ENCODE assay signal across 2 cellular contexts in the genomic region with DNA sequence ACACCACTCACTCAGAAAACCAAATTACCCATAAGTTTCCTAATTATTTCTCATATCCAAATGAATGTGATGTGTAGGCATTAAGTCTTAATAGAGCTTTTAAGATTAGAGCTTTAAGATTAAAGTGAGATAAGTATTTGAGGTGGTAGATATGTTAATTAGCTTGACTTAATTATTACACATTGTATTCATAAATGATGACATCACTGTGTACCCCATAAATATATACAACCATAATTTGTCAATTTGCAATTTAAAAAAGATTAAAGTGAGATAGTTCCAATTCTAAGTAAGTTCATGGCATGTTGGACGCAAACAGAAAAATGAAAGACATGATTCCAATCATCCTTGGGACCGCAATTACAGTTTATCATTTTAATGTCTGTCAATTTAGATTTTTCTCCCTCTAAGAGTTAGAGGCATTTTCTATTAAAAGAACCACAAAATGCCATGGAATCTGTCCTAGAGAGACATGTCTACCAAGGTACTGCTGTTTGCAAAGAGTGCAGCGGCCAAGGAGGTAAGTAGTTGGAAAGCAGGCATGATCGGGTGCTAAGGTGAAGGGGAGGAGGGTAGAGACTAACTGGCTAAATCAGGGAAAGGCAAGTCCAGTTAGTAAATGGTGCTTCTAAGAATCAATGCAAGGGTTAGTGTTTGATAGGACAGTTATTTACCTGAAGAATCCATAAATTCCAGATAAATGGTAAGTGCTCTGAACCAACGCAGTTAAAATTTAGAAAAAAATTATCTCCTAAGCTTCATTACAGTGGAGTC.
TF ChIP-seq lines count a peak whose summit lies in the region.

No MANE protein-coding gene starts in this region.

TF ChIP-seq in IMR-90, 13 proteins besides CTCF, POLR2A, EP300 and RAD21 (continued from another document):
- TF ChIP-seq, protein P1, sequence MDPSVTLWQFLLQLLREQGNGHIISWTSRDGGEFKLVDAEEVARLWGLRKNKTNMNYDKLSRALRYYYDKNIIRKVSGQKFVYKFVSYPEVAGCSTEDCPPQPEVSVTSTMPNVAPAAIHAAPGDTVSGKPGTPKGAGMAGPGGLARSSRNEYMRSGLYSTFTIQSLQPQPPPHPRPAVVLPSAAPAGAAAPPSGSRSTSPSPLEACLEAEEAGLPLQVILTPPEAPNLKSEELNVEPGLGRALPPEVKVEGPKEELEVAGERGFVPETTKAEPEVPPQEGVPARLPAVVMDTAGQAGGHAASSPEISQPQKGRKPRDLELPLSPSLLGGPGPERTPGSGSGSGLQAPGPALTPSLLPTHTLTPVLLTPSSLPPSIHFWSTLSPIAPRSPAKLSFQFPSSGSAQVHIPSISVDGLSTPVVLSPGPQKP (IDR thresholded peaks at IDR 0.05; ENCODE audit: borderline replicate concordance, low read depth, low read length): no peak
- TF ChIP-seq MAZ (IDR thresholded peaks at IDR 0.05; ENCODE audit: borderline replicate concordance, low read depth, low read length) (no peak), NFE2L2 (IDR thresholded peaks at IDR 0.05; ENCODE audit: low read depth, low read length) (no peak)

TF ChIP-seq in WTC11, 78 proteins besides CTCF, POLR2A, EP300 and RAD21 (continued from another document):
- TF ChIP-seq, protein P2, sequence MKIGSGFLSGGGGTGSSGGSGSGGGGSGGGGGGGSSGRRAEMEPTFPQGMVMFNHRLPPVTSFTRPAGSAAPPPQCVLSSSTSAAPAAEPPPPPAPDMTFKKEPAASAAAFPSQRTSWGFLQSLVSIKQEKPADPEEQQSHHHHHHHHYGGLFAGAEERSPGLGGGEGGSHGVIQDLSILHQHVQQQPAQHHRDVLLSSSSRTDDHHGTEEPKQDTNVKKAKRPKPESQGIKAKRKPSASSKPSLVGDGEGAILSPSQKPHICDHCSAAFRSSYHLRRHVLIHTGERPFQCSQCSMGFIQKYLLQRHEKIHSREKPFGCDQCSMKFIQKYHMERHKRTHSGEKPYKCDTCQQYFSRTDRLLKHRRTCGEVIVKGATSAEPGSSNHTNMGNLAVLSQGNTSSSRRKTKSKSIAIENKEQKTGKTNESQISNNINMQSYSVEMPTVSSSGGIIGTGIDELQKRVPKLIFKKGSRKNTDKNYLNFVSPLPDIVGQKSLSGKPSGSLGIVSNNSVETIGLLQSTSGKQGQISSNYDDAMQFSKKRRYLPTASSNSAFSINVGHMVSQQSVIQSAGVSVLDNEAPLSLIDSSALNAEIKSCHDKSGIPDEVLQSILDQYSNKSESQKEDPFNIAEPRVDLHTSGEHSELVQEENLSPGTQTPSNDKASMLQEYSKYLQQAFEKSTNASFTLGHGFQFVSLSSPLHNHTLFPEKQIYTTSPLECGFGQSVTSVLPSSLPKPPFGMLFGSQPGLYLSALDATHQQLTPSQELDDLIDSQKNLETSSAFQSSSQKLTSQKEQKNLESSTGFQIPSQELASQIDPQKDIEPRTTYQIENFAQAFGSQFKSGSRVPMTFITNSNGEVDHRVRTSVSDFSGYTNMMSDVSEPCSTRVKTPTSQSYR (CRISPR knock-in tag; IDR thresholded peaks at IDR 0.05): no peak
- TF ChIP-seq, protein P3, sequence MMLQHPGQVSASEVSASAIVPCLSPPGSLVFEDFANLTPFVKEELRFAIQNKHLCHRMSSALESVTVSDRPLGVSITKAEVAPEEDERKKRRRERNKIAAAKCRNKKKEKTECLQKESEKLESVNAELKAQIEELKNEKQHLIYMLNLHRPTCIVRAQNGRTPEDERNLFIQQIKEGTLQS (CRISPR knock-in tag; conservative IDR thresholded peaks at IDR 0.05): no peak
- TF ChIP-seq GTF2I (CRISPR knock-in tag; conservative IDR thresholded peaks at IDR 0.05): no peak
- TF ChIP-seq, protein P4, sequence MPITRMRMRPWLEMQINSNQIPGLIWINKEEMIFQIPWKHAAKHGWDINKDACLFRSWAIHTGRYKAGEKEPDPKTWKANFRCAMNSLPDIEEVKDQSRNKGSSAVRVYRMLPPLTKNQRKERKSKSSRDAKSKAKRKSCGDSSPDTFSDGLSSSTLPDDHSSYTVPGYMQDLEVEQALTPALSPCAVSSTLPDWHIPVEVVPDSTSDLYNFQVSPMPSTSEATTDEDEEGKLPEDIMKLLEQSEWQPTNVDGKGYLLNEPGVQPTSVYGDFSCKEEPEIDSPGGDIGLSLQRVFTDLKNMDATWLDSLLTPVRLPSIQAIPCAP (CRISPR knock-in tag; IDR thresholded peaks at IDR 0.05): no peak
- TF ChIP-seq, protein P5, sequence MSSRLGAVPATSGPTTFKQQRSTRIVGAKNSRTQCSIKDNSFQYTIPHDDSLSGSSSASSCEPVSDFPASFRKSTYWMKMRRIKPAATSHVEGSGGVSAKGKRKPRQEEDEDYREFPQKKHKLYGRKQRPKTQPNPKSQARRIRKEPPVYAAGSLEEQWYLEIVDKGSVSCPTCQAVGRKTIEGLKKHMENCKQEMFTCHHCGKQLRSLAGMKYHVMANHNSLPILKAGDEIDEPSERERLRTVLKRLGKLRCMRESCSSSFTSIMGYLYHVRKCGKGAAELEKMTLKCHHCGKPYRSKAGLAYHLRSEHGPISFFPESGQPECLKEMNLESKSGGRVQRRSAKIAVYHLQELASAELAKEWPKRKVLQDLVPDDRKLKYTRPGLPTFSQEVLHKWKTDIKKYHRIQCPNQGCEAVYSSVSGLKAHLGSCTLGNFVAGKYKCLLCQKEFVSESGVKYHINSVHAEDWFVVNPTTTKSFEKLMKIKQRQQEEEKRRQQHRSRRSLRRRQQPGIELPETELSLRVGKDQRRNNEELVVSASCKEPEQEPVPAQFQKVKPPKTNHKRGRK (CRISPR knock-in tag; IDR thresholded peaks at IDR 0.05; ENCODE audit: borderline replicate concordance): no peak
- no peak for TF ChIP-seq ZNF121 (CRISPR knock-in tag; IDR thresholded peaks at IDR 0.05)
- TF ChIP-seq OVOL2 (CRISPR knock-in tag; IDR thresholded peaks at IDR 0.05; ENCODE audit: borderline replicate concordance): no peak
- TF ChIP-seq CREM (CRISPR knock-in tag; IDR thresholded peaks at IDR 0.05): no peak
- no peak for TF ChIP-seq GABPB1 (CRISPR knock-in tag; IDR thresholded peaks at IDR 0.05)
- TF ChIP-seq, protein P6, sequence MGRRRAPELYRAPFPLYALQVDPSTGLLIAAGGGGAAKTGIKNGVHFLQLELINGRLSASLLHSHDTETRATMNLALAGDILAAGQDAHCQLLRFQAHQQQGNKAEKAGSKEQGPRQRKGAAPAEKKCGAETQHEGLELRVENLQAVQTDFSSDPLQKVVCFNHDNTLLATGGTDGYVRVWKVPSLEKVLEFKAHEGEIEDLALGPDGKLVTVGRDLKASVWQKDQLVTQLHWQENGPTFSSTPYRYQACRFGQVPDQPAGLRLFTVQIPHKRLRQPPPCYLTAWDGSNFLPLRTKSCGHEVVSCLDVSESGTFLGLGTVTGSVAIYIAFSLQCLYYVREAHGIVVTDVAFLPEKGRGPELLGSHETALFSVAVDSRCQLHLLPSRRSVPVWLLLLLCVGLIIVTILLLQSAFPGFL (CRISPR knock-in tag; IDR thresholded peaks at IDR 0.05; ENCODE audit: borderline replicate concordance): no peak
- no peak for TF ChIP-seq RORB (CRISPR knock-in tag; IDR thresholded peaks at IDR 0.05)
- TF ChIP-seq, protein P7, sequence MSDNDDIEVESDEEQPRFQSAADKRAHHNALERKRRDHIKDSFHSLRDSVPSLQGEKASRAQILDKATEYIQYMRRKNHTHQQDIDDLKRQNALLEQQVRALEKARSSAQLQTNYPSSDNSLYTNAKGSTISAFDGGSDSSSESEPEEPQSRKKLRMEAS (CRISPR knock-in tag; IDR thresholded peaks at IDR 0.05): no peak
